In genomic region chr2:140863713-140864112, GRCh38 we compare ENCODE assay signal across 8 cellular contexts.
DNase-seq lines count a peak whose midpoint lies in the region; ATAC-seq and TF ChIP-seq lines count a peak whose summit lies in the region.

No MANE protein-coding gene starts in this region.

- H3K27ac Mint-ChIP-seq in activated CD4-positive, alpha-beta T cell treated with anti-CD3 and anti-CD28 coated beads, Interleukin-2, amount 10 ng/mL, durations not matched to agents 7 days and 5 days: no peak overlapping the region

- no peak overlapping the region for H3K4me3 ChIP-seq in AG09309 (ENCODE audit: control insufficient read depth, low read depth, low read length)
- no peak overlapping the region for H3K4me3 ChIP-seq in fibroblast of the aortic adventitia (ENCODE audit: low read depth, low read length)

- peak; percentile 7 for DNase-seq in AG09309 (ENCODE audit: low read depth)
- peak; percentile 66 for DNase-seq in LHCN-M2 (ENCODE audit: low read depth)
- DNase-seq in RWPE1 (ENCODE audit: low spot score): peak; percentile 20
- DNase-seq in fibroblast of the aortic adventitia (ENCODE audit: low read depth): peak; percentile 88
- peak; percentile 69 for DNase-seq in superior temporal gyrus (ENCODE audit: extremely low spot score)
- DNase-seq in activated CD4-positive, alpha-beta T cell treated with anti-CD3 and anti-CD28 coated beads, Interleukin-2, amount 10 ng/mL, durations not matched to agents 7 days and 5 days: no peak
- no peak for DNase-seq in stimulated activated CD4-positive, alpha-beta T cell treated with anti-CD3 and anti-CD28 coated beads, Interleukin-4, amount 100 ng/mL, for 4 hours

- H3K9me3 Mint-ChIP-seq in activated CD4-positive, alpha-beta T cell treated with anti-CD3 and anti-CD28 coated beads, Interleukin-2, amount 10 ng/mL, durations not matched to agents 7 days and 5 days: peaks cover 9% of the 10 kb centered on the region

- TF ChIP-seq CTCF in AG09309 (IDR thresholded peaks at IDR 0.05; ENCODE audit: control insufficient read depth, insufficient read depth, low read depth, low read length, missing control alignments): peak; percentile 44
- TF ChIP-seq CTCF in RWPE1 (conservative IDR thresholded peaks at IDR 0.05; ENCODE audit: low read depth): peak; percentile 47
- TF ChIP-seq CTCF in fibroblast of the aortic adventitia (IDR thresholded peaks at IDR 0.05; ENCODE audit: insufficient read depth, low read length): peak; percentile 62

- CTCF ChIA-PET in RWPE1 (lab: Yijun Ruan, JAX): interaction anchor here (0.6 to 1.7 kb wide), 13 partner anchors 9 to 1478 kb away, joined by 3 to 6 read pairs (median 4); partner anchors contain the start of gene LRP1B
- CTCF ChIA-PET in activated CD4-positive, alpha-beta T cell treated with anti-CD3 and anti-CD28 coated beads, Interleukin-2, amount 10 ng/mL, durations not matched to agents 7 days and 5 days (lab: Charles Lee): no interaction called here

- ATAC-seq in GM18907 (IDR thresholded peaks at IDR 0.05; ENCODE audit: unreplicated experiment): peak; percentile 60

- H3K27ac ChIP-seq in RWPE1: no peak overlapping the region

- POLR2A ChIA-PET in RWPE1 (lab: Yijun Ruan, JAX; ENCODE audit: low non-redundant PET): no interaction called here
- POLR2A ChIA-PET in activated CD4-positive, alpha-beta T cell treated with anti-CD3 and anti-CD28 coated beads, Interleukin-2, amount 10 ng/mL, durations not matched to agents 7 days and 5 days (lab: Charles Lee): no interaction called here

- H3K4me1 Mint-ChIP-seq in activated CD4-positive, alpha-beta T cell treated with anti-CD3 and anti-CD28 coated beads, Interleukin-2, amount 10 ng/mL, durations not matched to agents 7 days and 5 days: no peaks in the 10 kb centered on the region

- H3K4me3 Mint-ChIP-seq in activated CD4-positive, alpha-beta T cell treated with anti-CD3 and anti-CD28 coated beads, Interleukin-2, amount 10 ng/mL, durations not matched to agents 7 days and 5 days: no peak overlapping the region

- no peaks in the 10 kb centered on the region for H3K27me3 Mint-ChIP-seq in activated CD4-positive, alpha-beta T cell treated with anti-CD3 and anti-CD28 coated beads, Interleukin-2, amount 10 ng/mL, durations not matched to agents 7 days and 5 days

- no peaks in the 10 kb centered on the region for H3K36me3 Mint-ChIP-seq in activated CD4-positive, alpha-beta T cell treated with anti-CD3 and anti-CD28 coated beads, Interleukin-2, amount 10 ng/mL, durations not matched to agents 7 days and 5 days (ENCODE audit: low read depth)

Comparison
In these comparisons a context has a peak if more than half of its experiments do, and no peak if none do; other contexts are left out.
1. DNase-seq: peak in AG09309 (single experiment), LHCN-M2 (single experiment), RWPE1 (single experiment), fibroblast of the aortic adventitia (single experiment) and superior temporal gyrus (single experiment); none in activated CD4-positive, alpha-beta T cell treated with anti-CD3 and anti-CD28 coated beads, Interleukin-2, amount 10 ng/mL, durations not matched to agents 7 days and 5 days (single experiment) and stimulated activated CD4-positive, alpha-beta T cell treated with anti-CD3 and anti-CD28 coated beads, Interleukin-4, amount 100 ng/mL, for 4 hours (0 of 2).
2. Peak in every context shown above with its lines, with median percentiles within 50 percentile points of each other: CTCF ChIP-seq.